In the genomic region with DNA sequence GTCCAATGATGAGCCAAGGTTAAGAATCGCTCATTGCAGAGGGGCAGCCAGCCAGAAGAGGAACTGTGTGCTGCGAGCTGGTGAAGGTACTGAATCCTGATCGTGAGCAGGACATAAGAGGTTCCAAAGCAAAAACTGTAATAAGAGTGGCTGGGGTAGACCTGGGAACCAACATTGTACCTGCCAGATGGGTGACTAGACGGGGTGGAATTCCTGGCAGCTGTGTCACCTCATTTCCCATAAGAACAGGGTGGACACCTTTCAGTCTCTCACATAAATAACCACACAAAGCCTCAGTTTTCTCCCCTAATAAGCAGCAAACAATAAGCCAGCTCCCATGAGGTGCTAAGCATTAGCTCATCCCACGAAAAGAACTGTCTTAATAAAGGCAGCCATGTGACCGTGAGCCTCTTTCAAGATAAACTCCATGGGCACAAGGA, we compare ENCODE assay signal across 18 cellular contexts.
DNase-seq lines count a peak whose midpoint lies in the region; TF ChIP-seq lines count a peak whose summit lies in the region.
"Had no signal": no experiment of that assay in that cellular context is flagged by ENCODE, and none has a peak within 500 bp of the region (broad histone marks: within the 10 kb centered on the region; RNA-seq: fewer than 3 reads in every experiment).

No MANE protein-coding gene starts in this region.

- H3K27me3 Mint-ChIP-seq in Calu3 (ENCODE audit: unreplicated experiment) (no peaks in the 10 kb centered on the region), MCF 10A (ENCODE audit: insufficient read depth, unreplicated experiment) (no peaks in the 10 kb centered on the region)
- H3K27me3 Mint-ChIP-seq: activated B cell treated with CpG ODN at 0.5 μM for 24 hours had no signal

- CTCF ChIA-PET in Calu3 (lab: Charles Lee): interaction anchor here (0.6 to 1.5 kb wide), 8 partner anchors 9 to 871 kb away, joined by 3 to 6 read pairs (median 4); no protein-coding TSS in a partner anchor
- CTCF ChIA-PET in MCF 10A (lab: Yijun Ruan, JAX): interaction anchor here (0.6 kb wide), 1 partner anchor 982 kb away, joined by 4 read pairs; no protein-coding TSS in a partner anchor

- H3K4me1 Mint-ChIP-seq in Calu3 (ENCODE audit: low read depth, unreplicated experiment) (peaks cover 80% of the 10 kb centered on the region), MCF 10A (ENCODE audit: insufficient read depth, unreplicated experiment) (peaks cover 55% of the 10 kb centered on the region)

- POLR2A ChIA-PET in MCF 10A (lab: Yijun Ruan, JAX): interaction anchor here (0.6 to 2.0 kb wide), 7 partner anchors 10 to 1764 kb away, joined by 3 to 5 read pairs (median 3); no protein-coding TSS in a partner anchor

- H3K36me3 ChIP-seq in tibial nerve: no peaks in the 10 kb centered on the region

- H3K4me3 Mint-ChIP-seq in Calu3 (ENCODE audit: low read depth, unreplicated experiment) (peak overlapping the region; percentile 18), MCF 10A (ENCODE audit: unreplicated experiment) (peak overlapping the region; percentile 19)
- H3K4me3 Mint-ChIP-seq: activated B cell treated with CpG ODN at 0.5 μM for 24 hours; activated CD8-positive, alpha-beta T cell treated with anti-CD3 and anti-CD28 coated beads, Interleukin-2, amount 10 ng/mL, durations not matched to agents 7 days and 5 days; activated naive CD8-positive, alpha-beta T cell had no signal

- H3K27ac Mint-ChIP-seq in Calu3 (ENCODE audit: unreplicated experiment) (peak overlapping the region; percentile 99), MCF 10A (ENCODE audit: low read depth, unreplicated experiment) (peak overlapping the region; percentile 93)
- H3K27ac Mint-ChIP-seq: activated B cell treated with CpG ODN at 0.5 μM for 24 hours; activated CD8-positive, alpha-beta T cell treated with anti-CD3 and anti-CD28 coated beads, Interleukin-2, amount 10 ng/mL, durations not matched to agents 7 days and 5 days; activated naive CD8-positive, alpha-beta T cell had no signal

- TF ChIP-seq EP300 in tibial nerve (IDR thresholded peaks at IDR 0.05): no peak

- no peak overlapping the region for H3K4me3 ChIP-seq in tibial nerve

- TF ChIP-seq POLR2A in tibial nerve (IDR thresholded peaks at IDR 0.05): no peak

- H3K4me1 ChIP-seq in tibial nerve: peaks cover 0 to 57% (median 10%) of the 10 kb centered on the region in 4 donors

- peaks cover 88% of the 10 kb centered on the region for H3K36me3 Mint-ChIP-seq in Calu3 (ENCODE audit: insufficient read depth, unreplicated experiment)
- peaks cover 52% of the 10 kb centered on the region for H3K36me3 Mint-ChIP-seq in MCF 10A (ENCODE audit: insufficient read depth, unreplicated experiment)
- H3K36me3 Mint-ChIP-seq: activated naive CD8-positive, alpha-beta T cell had no signal

- no peaks in the 10 kb centered on the region for H3K27me3 ChIP-seq in tibial nerve

- WGBS in tibial nerve, 2 donors: 70 to 80% methylated on average over 6 of the region's 6 CpGs

- H3K27ac ChIP-seq in tibial nerve: peak overlapping the region in 2 of 4 donors; percentile 30 to 33
- H3K27ac ChIP-seq: KMS-11 had no signal

- no peaks in the 10 kb centered on the region for H3K9me3 Mint-ChIP-seq in Calu3 (ENCODE audit: low read depth, unreplicated experiment)
- no peaks in the 10 kb centered on the region for H3K9me3 Mint-ChIP-seq in MCF 10A (ENCODE audit: unreplicated experiment)
- H3K9me3 Mint-ChIP-seq: activated B cell treated with CpG ODN at 0.5 μM for 24 hours had no signal

- DNase-seq in Calu3 (peak; percentile 75), LoVo (ENCODE audit: low spot score) (peak; percentile 84), MCF 10A (ENCODE audit: unreplicated experiment) (peak; percentile 83), kidney tubule cell (ENCODE audit: low spot score) (peak; percentile 96), tibial nerve (ENCODE audit: low spot score in 2 of 2) (no peak), pons (ENCODE audit: low spot score) (no peak), NCI-H146 treated with DMSO at 0.1 percent for 48 hours (lab: John Stamatoyannopoulos, UW; ENCODE audit: unreplicated experiment) (no peak), SK-N-DZ (ENCODE audit: low spot score) (no peak)
- DNase-seq: activated B cell treated with CpG ODN at 0.5 μM for 24 hours; activated CD8-positive, alpha-beta T cell treated with anti-CD3 and anti-CD28 coated beads, Interleukin-2, amount 10 ng/mL, durations not matched to agents 7 days and 5 days; activated T-cell treated with anti-CD3 and anti-CD28 coated beads, Interleukin-2, amount 50 U/mL, for 48 hours; NCI-H226; nucleus accumbens; SHP77 treated with DMSO at 0.1 percent for 48 hours; substantia nigra; T-helper 2 cell had no signal

- no peak for TF ChIP-seq CTCF in Calu3 (IDR thresholded peaks at IDR 0.05; ENCODE audit: unreplicated experiment)
- TF ChIP-seq CTCF in MCF 10A (IDR thresholded peaks at IDR 0.05; ENCODE audit: unreplicated experiment): no peak
- TF ChIP-seq CTCF in tibial nerve (IDR thresholded peaks at IDR 0.05): no peak

- BruUV-seq in Calu3 (replicated peaks; lab: Mats Ljungman, UMichigan) (no TSS peak), MCF 10A (replicated peaks; lab: Mats Ljungman, UMichigan) (no TSS peak)

- intact Hi-C loops in Calu3 (cut with micrococcal nuclease; ENCODE audit: unreplicated experiment): no loop called here
- intact Hi-C loops in MCF 10A (cut with micrococcal nuclease): no loop called here

- no peaks in the 10 kb centered on the region for H3K9me3 ChIP-seq in tibial nerve

Comparison
In these comparisons a context has a peak if more than half of its experiments do, and no peak if none do; other contexts are left out.
1. DNase-seq: peak in Calu3 (single experiment), LoVo (single experiment), MCF 10A (single experiment) and kidney tubule cell (single experiment); none in tibial nerve (0 of 2), pons (single experiment), NCI-H146 treated with DMSO at 0.1 percent for 48 hours (single experiment) and SK-N-DZ (single experiment).